In the genomic region with DNA sequence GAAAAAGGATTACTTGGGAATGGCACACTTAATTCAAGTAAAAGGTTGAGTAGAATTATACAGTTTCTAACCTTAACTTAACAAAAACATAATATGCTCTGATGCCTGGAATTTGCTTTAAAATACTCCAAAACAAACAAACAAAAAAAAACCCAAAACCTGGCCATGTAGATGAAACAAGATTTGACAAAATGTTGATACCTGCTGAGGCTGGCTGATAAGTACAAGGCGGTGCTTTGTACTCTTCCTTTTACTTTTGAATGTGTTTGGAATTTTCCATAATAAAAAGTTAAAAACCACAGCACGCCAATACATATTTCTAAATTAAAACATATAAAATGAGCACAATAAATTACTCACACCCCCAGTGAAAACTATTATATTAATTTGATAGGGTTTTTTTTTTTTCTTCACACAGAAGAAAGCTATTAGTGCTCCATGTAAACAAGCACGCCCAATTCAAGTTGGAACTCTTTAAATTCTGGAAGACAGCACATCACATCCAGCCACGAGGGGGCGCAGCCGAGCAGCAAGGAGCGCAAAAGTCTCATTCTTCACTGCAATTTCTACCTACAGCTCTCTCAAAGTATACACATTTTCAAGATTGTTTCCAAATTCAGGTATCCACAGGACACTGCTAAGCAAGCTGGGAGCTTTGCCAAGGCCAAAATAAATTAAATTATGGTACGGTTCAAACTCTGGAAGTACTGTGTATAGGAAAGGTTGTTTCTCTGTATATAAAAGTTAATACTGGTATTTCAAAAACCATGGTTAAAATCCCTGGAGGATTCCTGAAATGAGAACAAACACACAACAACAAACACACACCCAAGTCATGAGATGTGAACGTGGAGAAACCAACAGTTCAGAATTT, we compare ENCODE assay signal across 8 cellular contexts. TPM values are rescaled to one million over a fixed set of nuclear protein-coding genes. Genes with fewer than 3 reads are reported as not detected.
DNase-seq lines count a peak whose midpoint lies in the region; ATAC-seq and TF ChIP-seq lines count a peak whose summit lies in the region.

No MANE protein-coding gene starts in this region.

- ATAC-seq in CD4-positive, CD25-positive, alpha-beta regulatory T cell (ENCODE audit: low read depth in 2 of 2): peak in 1 of 2 donors; percentile 29
- ATAC-seq in PC-3 (no peak), GM19035 (IDR thresholded peaks at IDR 0.05; ENCODE audit: unreplicated experiment) (no peak)
- no peak for ATAC-seq in activated T-cell treated with anti-CD3 and anti-CD28 coated beads, Interleukin-2, amount 50 U/mL, for 4 hours

- BruUV-seq in PC-3 (replicated peaks; lab: Mats Ljungman, UMichigan): no TSS peak

- DNase-seq in CD4-positive, CD25-positive, alpha-beta regulatory T cell: peak; percentile 74 to 82 (median 80)
- peak; percentile 89 for DNase-seq in PC-3
- DNase-seq in activated T-cell treated with anti-CD3 and anti-CD28 coated beads, Interleukin-2, amount 50 U/mL, for 4 hours: peak; percentile 90
- peak; percentile 56 for DNase-seq in fibroblast of gingiva (ENCODE audit: low read depth)
- peak; percentile 83 for DNase-seq in neural progenitor cell (ENCODE audit: low spot score)

- no peaks in the 10 kb centered on the region for H3K36me3 ChIP-seq in CD4-positive, CD25-positive, alpha-beta regulatory T cell (ENCODE audit: control insufficient read depth, insufficient read depth, low read length)
- no peaks in the 10 kb centered on the region; the same call in 1 of the 2 replicates for H3K36me3 ChIP-seq in PC-3 (ENCODE audit: low read depth, low read length)
- H3K36me3 ChIP-seq in neural progenitor cell: no peaks in the 10 kb centered on the region
- H3K36me3 ChIP-seq in subcutaneous abdominal adipose tissue (ENCODE audit: control insufficient read depth in 5 of 5, insufficient read depth in 5 of 5, low read length in 5 of 5): peaks cover 0 to 3% (median 0%) of the 10 kb centered on the region in 5 donors

- H4K20me1 ChIP-seq in PC-3 (ENCODE audit: low read length) (peaks cover 24% of the 10 kb centered on the region), neural progenitor cell (ENCODE audit: low read depth) (peaks cover 84% of the 10 kb centered on the region)

- peaks cover 38 to 91% (median 51%) of the 10 kb centered on the region in 4 donors for H3K4me1 Mint-ChIP-seq in CD4-positive, CD25-positive, alpha-beta regulatory T cell
- peaks cover 66% of the 10 kb centered on the region for H3K4me1 Mint-ChIP-seq in activated T-cell treated with anti-CD3 and anti-CD28 coated beads, Interleukin-2, amount 50 U/mL, for 4 hours (ENCODE audit: low read depth)
- H3K4me1 Mint-ChIP-seq in neural progenitor cell: peaks cover 86% of the 10 kb centered on the region

- peak overlapping the region; percentile 11 to 79 (median 68) for H3K4me3 Mint-ChIP-seq in CD4-positive, CD25-positive, alpha-beta regulatory T cell
- peak overlapping the region; percentile 21 for H3K4me3 Mint-ChIP-seq in activated T-cell treated with anti-CD3 and anti-CD28 coated beads, Interleukin-2, amount 50 U/mL, for 4 hours
- H3K4me3 Mint-ChIP-seq in neural progenitor cell: peak overlapping the region; percentile 74

- H3K4me3 ChIP-seq in CD4-positive, CD25-positive, alpha-beta regulatory T cell (ENCODE audit: low read depth, low read length): peak overlapping the region; percentile 22
- H3K4me3 ChIP-seq in PC-3 (ENCODE audit: low read length) (peak overlapping the region; percentile 67), neural progenitor cell (peak overlapping the region; percentile 53), subcutaneous abdominal adipose tissue (ENCODE audit: low read depth in 1 of 5, low read length in 5 of 5) (no peak overlapping the region)

- no peaks in the 10 kb centered on the region for H3K9me3 ChIP-seq in CD4-positive, CD25-positive, alpha-beta regulatory T cell (ENCODE audit: control insufficient read depth in 2 of 2, low read length in 2 of 2)
- H3K9me3 ChIP-seq in PC-3 (ENCODE audit: low read length): no peaks in the 10 kb centered on the region
- H3K9me3 ChIP-seq in neural progenitor cell (ENCODE audit: low read depth): no peaks in the 10 kb centered on the region
- H3K9me3 ChIP-seq in subcutaneous abdominal adipose tissue (ENCODE audit: control insufficient read depth in 5 of 5, low read length in 5 of 5): no peaks in the 10 kb centered on the region

- H3K27ac ChIP-seq in CD4-positive, CD25-positive, alpha-beta regulatory T cell (ENCODE audit: insufficient read depth, low read length, poor library complexity, severe bottlenecking): no peak overlapping the region
- H3K27ac ChIP-seq in PC-3 (ENCODE audit: low read length) (peak overlapping the region; percentile 92; the same call in 1 of the 2 replicates), neural progenitor cell (no peak overlapping the region), subcutaneous abdominal adipose tissue (ENCODE audit: low read depth, low read length) (peak overlapping the region; percentile 80)

- intact Hi-C loops in PC-3 (cut with micrococcal nuclease): loop anchor here (1.0 kb wide), 2 partner anchors 185 to 219 kb away; no protein-coding TSS in a partner anchor

- peaks cover 5% of the 10 kb centered on the region for H3F3A ChIP-seq in PC-3 (ENCODE audit: low read length, unreplicated experiment)
- H3F3A ChIP-seq in neural progenitor cell (ENCODE audit: low read depth): peaks cover 49% of the 10 kb centered on the region

- H2AFZ ChIP-seq in PC-3 (ENCODE audit: low read length) (no peak overlapping the region), neural progenitor cell (replicated peaks) (no peak overlapping the region)

- no peaks in the 10 kb centered on the region for H3K9me2 ChIP-seq in PC-3 (replicated peaks; ENCODE audit: low read length)

- TF ChIP-seq EP300 in Ishikawa (IDR thresholded peaks at IDR 0.05; ENCODE audit: borderline replicate concordance): no peak

- H3K4me1 ChIP-seq in CD4-positive, CD25-positive, alpha-beta regulatory T cell (ENCODE audit: control insufficient read depth, insufficient read depth, low read length, poor library complexity, severe bottlenecking): peaks cover 51% of the 10 kb centered on the region
- H3K4me1 ChIP-seq in PC-3 (ENCODE audit: insufficient read depth, low read length): peaks cover 86% of the 10 kb centered on the region
- H3K4me1 ChIP-seq in neural progenitor cell: peaks cover 73% of the 10 kb centered on the region
- H3K4me1 ChIP-seq in subcutaneous abdominal adipose tissue (ENCODE audit: control insufficient read depth in 5 of 5, insufficient read depth in 5 of 5, low read length in 5 of 5): peaks cover 2 to 68% (median 51%) of the 10 kb centered on the region in 5 donors

- H3K79me2 ChIP-seq in PC-3 (ENCODE audit: low read length) (peaks cover 100% of the 10 kb centered on the region), neural progenitor cell (ENCODE audit: low read depth) (peaks cover 97% of the 10 kb centered on the region)

- peak overlapping the region in 1 of 3 donors; percentile 35 for H3K27ac Mint-ChIP-seq in CD4-positive, CD25-positive, alpha-beta regulatory T cell
- peak overlapping the region; percentile 46 for H3K27ac Mint-ChIP-seq in neural progenitor cell

- peaks cover 5% of the 10 kb centered on the region for H3K27me3 Mint-ChIP-seq in CD4-positive, CD25-positive, alpha-beta regulatory T cell
- no peaks in the 10 kb centered on the region for H3K27me3 Mint-ChIP-seq in activated T-cell treated with anti-CD3 and anti-CD28 coated beads, Interleukin-2, amount 50 U/mL, for 4 hours (ENCODE audit: low read depth)
- peaks cover 5% of the 10 kb centered on the region for H3K27me3 Mint-ChIP-seq in neural progenitor cell (ENCODE audit: insufficient read depth, low read depth)

- POLR2A ChIA-PET in PC-3 (lab: Charles Lee; ENCODE audit: unreplicated experiment): interaction anchor here (0.5 to 0.7 kb wide), 5 partner anchors 50 to 218 kb away, joined by 3 to 6 read pairs (median 3); no protein-coding TSS in a partner anchor

- H3K4me2 ChIP-seq in PC-3 (ENCODE audit: low read length): peak overlapping the region; percentile 93
- H3K4me2 ChIP-seq in neural progenitor cell: peak overlapping the region; percentile 89

- H3K9ac ChIP-seq in PC-3 (ENCODE audit: low read length) (peak overlapping the region; percentile 79), neural progenitor cell (no peak overlapping the region), subcutaneous abdominal adipose tissue (ENCODE audit: low read length in 5 of 5) (peak overlapping the region in 2 of 5 donors; percentile 35 to 46)

- CTCF ChIA-PET in PC-3 (lab: Charles Lee): interaction anchor here (0.6 to 2.8 kb wide), 10 partner anchors 8 to 515 kb away, joined by 3 to 18 read pairs (median 5); a partner anchor contains a TSS

- peaks cover 3% of the 10 kb centered on the region for H3K36me3 Mint-ChIP-seq in CD4-positive, CD25-positive, alpha-beta regulatory T cell
- peaks cover 3% of the 10 kb centered on the region for H3K36me3 Mint-ChIP-seq in activated T-cell treated with anti-CD3 and anti-CD28 coated beads, Interleukin-2, amount 50 U/mL, for 4 hours (ENCODE audit: insufficient read depth)
- peaks cover 3% of the 10 kb centered on the region for H3K36me3 Mint-ChIP-seq in neural progenitor cell

- TF ChIP-seq RAD21 in Ishikawa (IDR thresholded peaks at IDR 0.05; ENCODE audit: low read depth): peak; percentile 83

- TF ChIP-seq CTCF in PC-3 (conservative IDR thresholded peaks at IDR 0.05; ENCODE audit: low read depth, low read length): peak; percentile 97
- peak; percentile 99 for TF ChIP-seq CTCF in neural progenitor cell (IDR thresholded peaks at IDR 0.05)

- no peaks in the 10 kb centered on the region for H3K27me3 ChIP-seq in CD4-positive, CD25-positive, alpha-beta regulatory T cell (ENCODE audit: control insufficient read depth, insufficient read depth, low read length)
- H3K27me3 ChIP-seq in PC-3 (ENCODE audit: low read length) (no peaks in the 10 kb centered on the region), neural progenitor cell (no peaks in the 10 kb centered on the region), subcutaneous abdominal adipose tissue (ENCODE audit: control insufficient read depth in 5 of 5, insufficient read depth in 4 of 5, low read length in 5 of 5) (no peaks in the 10 kb centered on the region)

- H3K9me3 Mint-ChIP-seq in CD4-positive, CD25-positive, alpha-beta regulatory T cell: no peaks in the 10 kb centered on the region
- no peaks in the 10 kb centered on the region for H3K9me3 Mint-ChIP-seq in activated T-cell treated with anti-CD3 and anti-CD28 coated beads, Interleukin-2, amount 50 U/mL, for 4 hours
- H3K9me3 Mint-ChIP-seq in neural progenitor cell: no peaks in the 10 kb centered on the region

TF ChIP-seq in Ishikawa, 13 proteins besides CTCF, POLR2A, EP300 and RAD21:
- TF ChIP-seq NFIC (IDR thresholded peaks at IDR 0.05): peak; percentile 13; the same call in 1 of the 2 replicates
- TF ChIP-seq YY1 (IDR thresholded peaks at IDR 0.05; ENCODE audit: low read depth): no peak

RNA-seq across cellular contexts. Expression of a gene that starts 7.5 kb away (rescaled TPM):
- total RNA-seq in CD4-positive, CD25-positive, alpha-beta regulatory T cell: 33.5 TPM
- polyA plus RNA-seq in CD4-positive, CD25-positive, alpha-beta regulatory T cell: 1 to 10 TPM; 4.2 to 7.5 (median 5.7) TPM
- total RNA-seq in PC-3 (2014; rRNA removed) (19.8 and 34.9 TPM in 2 replicates), neural progenitor cell (ENCODE audit: low replicate concordance) (12.2 and 19.1 TPM in 2 replicates)
- total RNA-seq in activated T-cell treated with anti-CD3 and anti-CD28 coated beads, Interleukin-2, amount 50 U/mL, for 4 hours: 10 to 100 TPM; 10.5 to 14.2 (median 12.7) TPM

Comparison
In these comparisons a context has a peak if more than half of its experiments do, and no peak if none do; other contexts are left out.
1. H3K27ac ChIP-seq: peak in PC-3 (single experiment) and subcutaneous abdominal adipose tissue (single experiment); none in CD4-positive, CD25-positive, alpha-beta regulatory T cell (single experiment) and neural progenitor cell (single experiment).
2. H3K4me3 ChIP-seq: peak in CD4-positive, CD25-positive, alpha-beta regulatory T cell (single experiment), PC-3 (single experiment) and neural progenitor cell (single experiment); none in subcutaneous abdominal adipose tissue (0 of 5).
3. H3K4me3 Mint-ChIP-seq: peak in every context shown above with its lines; median percentile 74 in neural progenitor cell; 68 in CD4-positive, CD25-positive, alpha-beta regulatory T cell; 21 in activated T-cell treated with anti-CD3 and anti-CD28 coated beads, Interleukin-2, amount 50 U/mL, for 4 hours.
4. Peak in every context shown above with its lines, with median percentiles within 50 percentile points of each other: DNase-seq.